In genomic region chr2:149486664-149487063, GRCh38 we compare ENCODE assay signal across 6 cellular contexts.
"Had no signal": no experiment of that assay in that cellular context is flagged by ENCODE, and none has a peak within 500 bp of the region (broad histone marks: within the 10 kb centered on the region; RNA-seq: fewer than 3 reads in every experiment).

No MANE protein-coding gene starts in this region.

- H2AFZ ChIP-seq: GM23248 had no signal

- DNase-seq: GOT3, H9, KG1 had no signal

- H3K9ac ChIP-seq: GM23248 had no signal

- H3K27ac ChIP-seq: GM23248, HL-60 had no signal

- H3K4me3 ChIP-seq: GM23248 had no signal

- FAIRE-seq: H54 had no signal
